In the genomic region with DNA sequence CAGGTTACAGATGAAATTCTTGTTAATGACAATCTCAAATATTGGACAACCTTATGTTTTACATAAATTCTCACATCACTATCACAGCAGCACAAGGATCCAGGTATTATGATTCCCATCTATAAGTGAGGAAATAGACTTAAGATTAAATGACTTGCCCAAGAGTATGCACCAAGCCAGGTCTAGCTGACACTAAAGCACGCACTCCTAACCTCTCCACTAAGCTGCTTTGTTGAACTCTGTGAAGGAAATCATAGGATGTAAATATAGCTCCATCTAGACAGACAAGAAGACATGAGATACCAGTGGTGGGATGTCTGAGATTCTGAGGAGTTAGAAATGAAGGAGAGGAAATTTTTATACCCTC, we compare ENCODE assay signal across 10 cellular contexts.
DNase-seq lines count a peak whose midpoint lies in the region; ATAC-seq and TF ChIP-seq lines count a peak whose summit lies in the region.
"Had no signal": no experiment of that assay in that cellular context is flagged by ENCODE, and none has a peak within 500 bp of the region (broad histone marks: within the 10 kb centered on the region; RNA-seq: fewer than 3 reads in every experiment).

No MANE protein-coding gene starts in this region.

- H3K27me3 ChIP-seq in left lung (no peaks in the 10 kb centered on the region), gastroesophageal sphincter (no peaks in the 10 kb centered on the region)
- H3K27me3 ChIP-seq: suprapubic skin had no signal

- peaks cover 0 to 26% of the 10 kb centered on the region in 2 donors for H3K4me1 ChIP-seq in left lung
- peaks cover 0 to 6% (median 0%) of the 10 kb centered on the region in 3 donors for H3K4me1 ChIP-seq in gastroesophageal sphincter

- intact Hi-C loops in activated T-helper 1 cell treated with anti-CD3 and anti-CD28 coated beads, Interleukin-12 subunit alpha, Interleukin-12 subunit beta, Interleukin-2, Interleukin-4 antibody, amounts not matched to agents 30 ng/mL and 10 ng/mL and 1 ng/mL, durations not matched to agents 14 hours and 24 hours and 36 hours (cut with micrococcal nuclease): loop anchor here (1.0 to 5.0 kb wide), 14 partner anchors 9 to 615 kb away; a partner anchor contains a TSS
- intact Hi-C loops in left lung (cut with DNase I): no loop called here

- no peaks in the 10 kb centered on the region for H3K27me3 Mint-ChIP-seq in stimulated activated naive CD8-positive, alpha-beta T cell treated with anti-CD3 and anti-CD28 coated beads, Interleukin-15, Interleukin-2, amounts not matched to agents 100 ng/mL and 50 ng/mL, for 24 hours
- H3K27me3 Mint-ChIP-seq in activated T-helper 1 cell treated with anti-CD3 and anti-CD28 coated beads, Interleukin-12 subunit alpha, Interleukin-12 subunit beta, Interleukin-2, Interleukin-4 antibody, amounts not matched to agents 30 ng/mL and 10 ng/mL and 1 ng/mL, durations not matched to agents 14 hours and 24 hours and 36 hours (ENCODE audit: insufficient read depth): no peaks in the 10 kb centered on the region

- H3K4me3 ChIP-seq in left lung (no peak overlapping the region), gastroesophageal sphincter (no peak overlapping the region)
- H3K4me3 ChIP-seq: suprapubic skin had no signal

- H3K9me3 ChIP-seq in left lung (no peaks in the 10 kb centered on the region), gastroesophageal sphincter (no peaks in the 10 kb centered on the region)
- H3K9me3 ChIP-seq: suprapubic skin had no signal

- TF ChIP-seq CTCF in left lung (IDR thresholded peaks at IDR 0.05): no peak
- TF ChIP-seq CTCF in GM20000 (IDR thresholded peaks at IDR 0.05; ENCODE audit: extremely low read depth, missing control alignments): no peak
- no peak for TF ChIP-seq CTCF in gastroesophageal sphincter (IDR thresholded peaks at IDR 0.05)

- H3K27ac ChIP-seq in left lung: peak overlapping the region; percentile 78 to 83
- no peak overlapping the region for H3K27ac ChIP-seq in gastroesophageal sphincter
- H3K27ac ChIP-seq: suprapubic skin had no signal

- H3K27ac Mint-ChIP-seq in stimulated activated naive CD8-positive, alpha-beta T cell treated with anti-CD3 and anti-CD28 coated beads, Interleukin-15, Interleukin-2, amounts not matched to agents 100 ng/mL and 50 ng/mL, for 24 hours: peak overlapping the region; percentile 99
- peak overlapping the region; percentile 98 for H3K27ac Mint-ChIP-seq in activated T-helper 1 cell treated with anti-CD3 and anti-CD28 coated beads, Interleukin-12 subunit alpha, Interleukin-12 subunit beta, Interleukin-2, Interleukin-4 antibody, amounts not matched to agents 30 ng/mL and 10 ng/mL and 1 ng/mL, durations not matched to agents 14 hours and 24 hours and 36 hours

- no peak for ATAC-seq in stimulated activated naive CD8-positive, alpha-beta T cell treated with anti-CD3 and anti-CD28 coated beads, Interleukin-15, Interleukin-2, amounts not matched to agents 100 U/mL and 50 U/mL, for 24 hours
- ATAC-seq in left lung: peak; percentile 20
- no peak for ATAC-seq in gastroesophageal sphincter

- no peaks in the 10 kb centered on the region for H3K9me3 Mint-ChIP-seq in stimulated activated naive CD8-positive, alpha-beta T cell treated with anti-CD3 and anti-CD28 coated beads, Interleukin-15, Interleukin-2, amounts not matched to agents 100 ng/mL and 50 ng/mL, for 24 hours
- H3K9me3 Mint-ChIP-seq in activated T-helper 1 cell treated with anti-CD3 and anti-CD28 coated beads, Interleukin-12 subunit alpha, Interleukin-12 subunit beta, Interleukin-2, Interleukin-4 antibody, amounts not matched to agents 30 ng/mL and 10 ng/mL and 1 ng/mL, durations not matched to agents 14 hours and 24 hours and 36 hours: peaks cover 3% of the 10 kb centered on the region

- H3K4me1 Mint-ChIP-seq in stimulated activated naive CD8-positive, alpha-beta T cell treated with anti-CD3 and anti-CD28 coated beads, Interleukin-15, Interleukin-2, amounts not matched to agents 100 ng/mL and 50 ng/mL, for 24 hours (ENCODE audit: low read depth): peaks cover 43% of the 10 kb centered on the region
- peaks cover 30% of the 10 kb centered on the region for H3K4me1 Mint-ChIP-seq in activated T-helper 1 cell treated with anti-CD3 and anti-CD28 coated beads, Interleukin-12 subunit alpha, Interleukin-12 subunit beta, Interleukin-2, Interleukin-4 antibody, amounts not matched to agents 30 ng/mL and 10 ng/mL and 1 ng/mL, durations not matched to agents 14 hours and 24 hours and 36 hours (ENCODE audit: low read depth)

- H3K36me3 Mint-ChIP-seq in stimulated activated naive CD8-positive, alpha-beta T cell treated with anti-CD3 and anti-CD28 coated beads, Interleukin-15, Interleukin-2, amounts not matched to agents 100 ng/mL and 50 ng/mL, for 24 hours (ENCODE audit: low read depth): no peaks in the 10 kb centered on the region
- peaks cover 3% of the 10 kb centered on the region for H3K36me3 Mint-ChIP-seq in activated T-helper 1 cell treated with anti-CD3 and anti-CD28 coated beads, Interleukin-12 subunit alpha, Interleukin-12 subunit beta, Interleukin-2, Interleukin-4 antibody, amounts not matched to agents 30 ng/mL and 10 ng/mL and 1 ng/mL, durations not matched to agents 14 hours and 24 hours and 36 hours (ENCODE audit: low read depth)

- H3K36me3 ChIP-seq in left lung: no peaks in the 10 kb centered on the region
- no peaks in the 10 kb centered on the region for H3K36me3 ChIP-seq in gastroesophageal sphincter
- H3K36me3 ChIP-seq: suprapubic skin had no signal

- 87 to 100% methylated on average over 1 of the region's 1 CpG for WGBS in gastroesophageal sphincter (ENCODE audit: low coverage in 1 of 2), 2 donors

- DNase-seq in stimulated activated naive CD8-positive, alpha-beta T cell treated with anti-CD3 and anti-CD28 coated beads, Interleukin-15, Interleukin-2, amounts not matched to agents 100 U/mL and 50 U/mL, for 24 hours: no peak
- DNase-seq in activated T-helper 1 cell treated with anti-CD3 and anti-CD28 coated beads, Interleukin-12 subunit alpha, Interleukin-12 subunit beta, Interleukin-2, Interleukin-4 antibody, amounts not matched to agents 30 ng/mL and 10 ng/mL and 1 ng/mL, durations not matched to agents 14 hours and 24 hours and 36 hours (ENCODE audit: low spot score): no peak
- DNase-seq in left lung: no peak
- DNase-seq in GM20000 (ENCODE audit: low spot score): no peak
- DNase-seq in NCI-H524 treated with DMSO at 0.1 percent for 48 hours (lab: John Stamatoyannopoulos, UW): no peak
- DNase-seq in NAMALWA (ENCODE audit: low spot score): no peak
- DNase-seq: caudate nucleus had no signal

- peak overlapping the region; percentile 62 for H3K4me3 Mint-ChIP-seq in stimulated activated naive CD8-positive, alpha-beta T cell treated with anti-CD3 and anti-CD28 coated beads, Interleukin-15, Interleukin-2, amounts not matched to agents 100 ng/mL and 50 ng/mL, for 24 hours
- H3K4me3 Mint-ChIP-seq in activated T-helper 1 cell treated with anti-CD3 and anti-CD28 coated beads, Interleukin-12 subunit alpha, Interleukin-12 subunit beta, Interleukin-2, Interleukin-4 antibody, amounts not matched to agents 30 ng/mL and 10 ng/mL and 1 ng/mL, durations not matched to agents 14 hours and 24 hours and 36 hours: peak overlapping the region; percentile 65

- no peak for TF ChIP-seq POLR2A in gastroesophageal sphincter (IDR thresholded peaks at IDR 0.05)

- TF ChIP-seq EP300 in gastroesophageal sphincter (IDR thresholded peaks at IDR 0.05): no peak

Comparison
In these comparisons a context has a peak if more than half of its experiments do, and no peak if none do; other contexts are left out.
1. H3K27ac ChIP-seq: peak in left lung (2 of 2); none in gastroesophageal sphincter (0 of 4).